In the genomic region with DNA sequence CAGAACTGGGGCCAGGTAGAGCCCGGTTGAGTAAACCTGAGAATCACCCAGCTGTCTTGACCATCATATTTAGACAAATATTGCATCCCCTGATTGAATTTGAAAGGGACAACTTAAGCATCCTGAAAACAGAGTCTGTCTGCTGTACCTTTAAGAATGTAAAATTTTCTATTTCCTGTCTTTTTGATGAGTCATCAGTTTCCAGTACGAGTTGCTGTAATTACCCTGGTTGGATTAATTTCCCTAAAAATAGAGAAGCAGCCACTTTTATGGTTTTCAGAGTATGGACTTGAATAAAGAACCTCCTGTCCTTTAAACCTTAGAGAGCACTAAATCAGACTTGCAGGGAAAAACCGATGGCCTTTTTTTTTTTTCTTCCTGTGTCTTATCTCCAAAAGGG, we compare ENCODE assay signal across 9 cellular contexts.
DNase-seq lines count a peak whose midpoint lies in the region; ATAC-seq, FAIRE-seq and TF ChIP-seq lines count a peak whose summit lies in the region.
"Had no signal": no experiment of that assay in that cellular context is flagged by ENCODE, and none has a peak within 500 bp of the region (broad histone marks: within the 10 kb centered on the region; RNA-seq: fewer than 3 reads in every experiment).

No MANE protein-coding gene starts in this region.

- H3K9ac ChIP-seq in keratinocyte (ENCODE audit: control insufficient read depth, extremely low read depth, insufficient read depth, low read length): no peak overlapping the region

- no peak overlapping the region for H3K4me3 Mint-ChIP-seq in activated B cell treated with CpG ODN at 0.5 μM for 24 hours

- no peaks in the 10 kb centered on the region for H3K27me3 ChIP-seq in BJ (ENCODE audit: control insufficient read depth, insufficient read depth, low read length)
- no peaks in the 10 kb centered on the region for H3K27me3 ChIP-seq in keratinocyte (ENCODE audit: control insufficient read depth, extremely low read depth, insufficient read depth, low read length)

- peaks cover 21% of the 10 kb centered on the region for H3K4me1 Mint-ChIP-seq in activated B cell treated with CpG ODN at 0.5 μM for 24 hours

- H3K36me3 Mint-ChIP-seq in activated B cell treated with CpG ODN at 0.5 μM for 24 hours (ENCODE audit: low read depth): peaks cover 35% of the 10 kb centered on the region

- peak overlapping the region; percentile 60 for H3K4me2 ChIP-seq in keratinocyte (ENCODE audit: control insufficient read depth, extremely low read depth, insufficient read depth, low read depth, low read length)

- H3K4me3 ChIP-seq in BJ (ENCODE audit: low read depth, low read length) (no peak overlapping the region), keratinocyte (ENCODE audit: control insufficient read depth in 2 of 3, extremely low read depth in 1 of 3, insufficient read depth in 2 of 3, low read depth in 1 of 3, low read length in 3 of 3) (no peak overlapping the region)

- dilution Hi-C loops in keratinocyte (cut with MboI; ENCODE audit: extremely low pct_ligation_motif_present, low sequenced_read_pairs): no loop called here

- no peaks in the 10 kb centered on the region for H3K9me3 Mint-ChIP-seq in activated B cell treated with CpG ODN at 0.5 μM for 24 hours

- POLR2A ChIA-PET in BJ (lab: Charles Lee): no interaction called here
- POLR2A ChIA-PET in activated B cell treated with CpG ODN at 0.5 μM for 24 hours (lab: Charles Lee): no interaction called here

- H3K9me1 ChIP-seq in keratinocyte (ENCODE audit: control insufficient read depth, extremely low read depth, insufficient read depth, low read length): no peaks in the 10 kb centered on the region

- H3K36me3 ChIP-seq in BJ (ENCODE audit: control insufficient read depth, insufficient read depth, low read length): peaks cover 1% of the 10 kb centered on the region
- H3K36me3 ChIP-seq in keratinocyte (ENCODE audit: control insufficient read depth in 2 of 2, extremely low read depth in 1 of 2, insufficient read depth in 2 of 2, low read length in 2 of 2): peaks cover 0 to 2% of the 10 kb centered on the region in 2 experiments

- H2AFZ ChIP-seq in keratinocyte (ENCODE audit: control insufficient read depth, low read length): peak overlapping the region; percentile 33

- ATAC-seq in activated B cell treated with CpG ODN at 0.5 μM for 24 hours (ENCODE audit: low read depth) (peak; percentile 51), GM21447 (IDR thresholded peaks at IDR 0.05; ENCODE audit: unreplicated experiment) (no peak), GM18498 (IDR thresholded peaks at IDR 0.05; ENCODE audit: unreplicated experiment) (no peak), HG02678 (IDR thresholded peaks at IDR 0.05; ENCODE audit: unreplicated experiment) (no peak)

- no peak for TF ChIP-seq CTCF in BJ (IDR thresholded peaks at IDR 0.05; ENCODE audit: insufficient read depth, low read depth, low read length)
- TF ChIP-seq CTCF in activated B cell treated with CpG ODN at 0.5 μM for 24 hours (IDR thresholded peaks at IDR 0.05): no peak
- TF ChIP-seq CTCF in keratinocyte (optimal IDR thresholded peaks at IDR 0.05 in 1 of 3, IDR thresholded peaks at IDR 0.05 in 1 of 3, conservative IDR thresholded peaks at IDR 0.05 in 1 of 3; ENCODE audit: extremely low read depth in 1 of 3, insufficient read depth in 2 of 3, low read length in 3 of 3): no peak

- H4K20me1 ChIP-seq in keratinocyte (ENCODE audit: control insufficient read depth, extremely low read depth, insufficient read depth, low read length): no peaks in the 10 kb centered on the region

- CTCF ChIA-PET in BJ (lab: Yijun Ruan, JAX) (no interaction called here), activated B cell treated with CpG ODN at 0.5 μM for 24 hours (lab: Charles Lee) (no interaction called here)

- peak overlapping the region; percentile 66 for H3K27ac ChIP-seq in keratinocyte (ENCODE audit: control insufficient read depth, insufficient read depth, low read length)

- H3K4me1 ChIP-seq in keratinocyte (ENCODE audit: control insufficient read depth, extremely low read depth, insufficient read depth, low read length): peaks cover 18% of the 10 kb centered on the region

- H3K27ac Mint-ChIP-seq in activated B cell treated with CpG ODN at 0.5 μM for 24 hours: peak overlapping the region; percentile 18

- DNase-seq in BJ (ENCODE audit: low read depth) (peak; percentile 19), HuH-7.5 (ENCODE audit: low spot score) (peak; percentile 36), activated B cell treated with CpG ODN at 0.5 μM for 24 hours (no peak), keratinocyte (ENCODE audit: low read depth, low spot score) (no peak)
- no peak for DNase-seq in stimulated activated CD4-positive, alpha-beta T cell treated with anti-CD3 and anti-CD28 coated beads, Interleukin-15, amount 100 ng/mL, for 24 hours
- DNase-seq: NCI-H2171 had no signal

- H3K27me3 Mint-ChIP-seq in activated B cell treated with CpG ODN at 0.5 μM for 24 hours: no peaks in the 10 kb centered on the region

- H3K9me3 ChIP-seq in keratinocyte (ENCODE audit: control insufficient read depth, low read depth, low read length): no peaks in the 10 kb centered on the region

- no peak for FAIRE-seq in keratinocyte (lab: Jason Lieb, UNC)

- intact Hi-C loops in activated B cell treated with CpG ODN at 0.5 μM for 24 hours (cut with micrococcal nuclease): loop anchor here (10.0 kb wide), 2 partner anchors 137 to 307 kb away; partner anchors contain the start of gene CUX1

- H3K79me2 ChIP-seq in keratinocyte (ENCODE audit: control insufficient read depth, insufficient read depth, low read length): no peaks in the 10 kb centered on the region

Comparison
In these comparisons a context has a peak if more than half of its experiments do, and no peak if none do; other contexts are left out.
1. DNase-seq: peak in BJ (single experiment) and HuH-7.5 (single experiment); none in activated B cell treated with CpG ODN at 0.5 μM for 24 hours (single experiment), keratinocyte (single experiment) and stimulated activated CD4-positive, alpha-beta T cell treated with anti-CD3 and anti-CD28 coated beads, Interleukin-15, amount 100 ng/mL, for 24 hours (single experiment).